Comparison of ENCODE assay signal across 16 cellular contexts in genomic region chr4:1463088-1463926, GRCh38. TPM values are rescaled to one million over a fixed set of nuclear protein-coding genes. Genes with fewer than 3 reads are reported as not detected.
DNase-seq lines count a peak whose midpoint lies in the region; ATAC-seq and TF ChIP-seq lines count a peak whose summit lies in the region.
"Had no signal": no experiment of that assay in that cellular context is flagged by ENCODE, and none has a peak within 500 bp of the region (broad histone marks: within the 10 kb centered on the region; RNA-seq: fewer than 3 reads in every experiment).

No MANE protein-coding gene starts in this region.

- H3K27ac Mint-ChIP-seq in glutamatergic neuron (ENCODE audit: unreplicated experiment) = peak overlapping the region; percentile 73
- H3K27ac Mint-ChIP-seq: CD4-positive, alpha-beta T cell had no signal

- H3K4me3 Mint-ChIP-seq in glutamatergic neuron (ENCODE audit: unreplicated experiment) = no peak overlapping the region
- H3K4me3 Mint-ChIP-seq: CD4-positive, alpha-beta T cell had no signal

- peaks cover 17% of the 10 kb centered on the region for H3K9me3 Mint-ChIP-seq in glutamatergic neuron (ENCODE audit: unreplicated experiment)

- intact Hi-C loops in posterior vena cava (cut with DNase I) (no loop called here), thyroid gland (cut with DNase I) (no loop called here)

- H3K27ac ChIP-seq in RWPE2 (ENCODE audit: poor library complexity, severe bottlenecking) (no peak overlapping the region), thyroid gland (no peak overlapping the region)
- H3K27ac ChIP-seq: foreskin keratinocyte, left lung, parathyroid adenoma had no signal

- peaks cover 11% of the 10 kb centered on the region for H3K4me1 Mint-ChIP-seq in glutamatergic neuron (ENCODE audit: low read depth, unreplicated experiment)

- H3K36me3 ChIP-seq in RWPE2 (ENCODE audit: low read depth) (no peaks in the 10 kb centered on the region), thyroid gland (no peaks in the 10 kb centered on the region)
- H3K36me3 ChIP-seq: left lung had no signal

- no peak for ATAC-seq in RWPE2 (ENCODE audit: low read depth)
- ATAC-seq in GM21360 (IDR thresholded peaks at IDR 0.05; ENCODE audit: unreplicated experiment) = no peak
- ATAC-seq: foreskin keratinocyte, left lung had no signal

- peaks cover 55% of the 10 kb centered on the region for H3K27me3 ChIP-seq in RWPE2 (ENCODE audit: insufficient read depth, poor library complexity, severe bottlenecking)
- no peaks in the 10 kb centered on the region for H3K27me3 ChIP-seq in thyroid gland

- H3K9me3 ChIP-seq in RWPE2 (ENCODE audit: severe bottlenecking) (no peaks in the 10 kb centered on the region), thyroid gland (no peaks in the 10 kb centered on the region)
- H3K9me3 ChIP-seq: left lung had no signal

- peak; percentile 23 for DNase-seq in Daoy (ENCODE audit: low read depth)
- peak; percentile 62 for DNase-seq in RWPE2 (ENCODE audit: low spot score)
- peak; percentile 79 for DNase-seq in glutamatergic neuron
- DNase-seq in posterior vena cava (ENCODE audit: low spot score) = peak; percentile 79
- DNase-seq in HuH-7 (ENCODE audit: low spot score) = no peak
- no peak for DNase-seq in activated gamma-delta T cell treated with Interleukin-2 at 50 U/mL for 16 hours
- no peak for DNase-seq in thyroid gland
- DNase-seq: CD4-positive, alpha-beta T cell; foreskin keratinocyte; MV-4-11; stimulated activated CD4-positive, alpha-beta T cell treated with anti-CD3 and anti-CD28 coated beads, Interleukin-1b, Interleukin-23, amount 100 ng/mL, for 48 hours; stimulated activated naive CD4-positive, alpha-beta T cell; T-helper 9 cell had no signal

- 56 to 57% methylated on average over 6 to 24 of the region's 30 CpGs for WGBS in thyroid gland, 2 donors

- TF ChIP-seq CTCF in RWPE2 (IDR thresholded peaks at IDR 0.05; ENCODE audit: poor library complexity, severe bottlenecking) = no peak
- TF ChIP-seq CTCF in glutamatergic neuron (IDR thresholded peaks at IDR 0.05; ENCODE audit: partially characterized antibody, unreplicated experiment) = no peak
- TF ChIP-seq CTCF in thyroid gland (IDR thresholded peaks at IDR 0.05) = no peak

- no peak for TF ChIP-seq POLR2A in thyroid gland (IDR thresholded peaks at IDR 0.05)

- peaks cover 14% of the 10 kb centered on the region for H3K27me3 Mint-ChIP-seq in glutamatergic neuron (ENCODE audit: unreplicated experiment)

- peaks cover 12% of the 10 kb centered on the region for H3K36me3 Mint-ChIP-seq in glutamatergic neuron (ENCODE audit: unreplicated experiment)

- no peaks in the 10 kb centered on the region for H3K4me1 ChIP-seq in RWPE2 (ENCODE audit: insufficient read depth, poor library complexity, severe bottlenecking)
- no peaks in the 10 kb centered on the region for H3K4me1 ChIP-seq in thyroid gland
- H3K4me1 ChIP-seq: foreskin keratinocyte, left lung, parathyroid adenoma had no signal

- H3K4me3 ChIP-seq in RWPE2 (ENCODE audit: severe bottlenecking) (no peak overlapping the region), thyroid gland (replicated peaks in 1 of 3) (no peak overlapping the region)
- H3K4me3 ChIP-seq: left lung had no signal

RNA-seq across cellular contexts. Expression of gene NKX1-1, which starts 57.1 kb away (rescaled TPM):
- total RNA-seq in Daoy (2014; rRNA removed; shearing (Covaris generic)) = not detected in 2 replicates
- total RNA-seq in glutamatergic neuron (ENCODE audit: unreplicated experiment) (not detected), posterior vena cava (not detected), thyroid gland (not detected)
- total RNA-seq: CD4-positive, alpha-beta T cell; foreskin keratinocyte; left lung had no signal

Comparison
In these comparisons a context has a peak if more than half of its experiments do, and no peak if none do; other contexts are left out.
1. DNase-seq: peak in Daoy (single experiment), RWPE2 (single experiment), glutamatergic neuron (single experiment) and posterior vena cava (single experiment); none in HuH-7 (single experiment), activated gamma-delta T cell treated with Interleukin-2 at 50 U/mL for 16 hours (single experiment) and thyroid gland (0 of 2).